Comparison of ENCODE assay signal across 33 cellular contexts in genomic region chr1:31687601-31688000, GRCh38. TPM values are rescaled to one million over a fixed set of nuclear protein-coding genes. Genes with fewer than 3 reads are reported as not detected.
"Had no signal": no experiment of that assay in that cellular context is flagged by ENCODE, and none has a peak within 500 bp of the region (broad histone marks: within the 10 kb centered on the region; RNA-seq: fewer than 3 reads in every experiment).

No MANE protein-coding gene starts in this region.

- DNase-seq: activated CD4-positive, alpha-beta memory T cell treated with anti-CD3 and anti-CD28 coated beads for 36 hours; activated CD4-positive, alpha-beta T cell treated with anti-CD3 and anti-CD28 coated beads for 48 hours; activated CD8-positive, alpha-beta memory T cell treated with anti-CD3 and anti-CD28 coated beads, Interleukin-2, amount 50 U/mL, for 4 hours; activated effector memory CD4-positive, alpha-beta T cell treated with anti-CD3 and anti-CD28 coated beads, Interleukin-2, amount 50 U/mL, for 16 hours; activated naive CD4-positive, alpha-beta T cell treated with anti-CD3 and anti-CD28 coated beads, Interleukin-2, amount 50 U/mL, for 16 hours; activated T-cell treated with anti-CD3 and anti-CD28 coated beads, Interleukin-2, amount 50 U/mL, for 1 hour; amniotic stem cell; brain microvascular endothelial cell; dorsolateral prefrontal cortex; effector memory CD8-positive, alpha-beta T cell; erythroblast; head of caudate nucleus; hypothalamus; kidney glomerular epithelial cell; lower lobe of right lung; naive B cell; nucleus accumbens; pancreas; psoas muscle; spleen; stimulated activated naive CD4-positive, alpha-beta T cell treated with Interleukin-2 at 50 U/mL for 16 hours; testis; uterus had no signal

- FAIRE-seq: astrocyte, pancreas had no signal

- H3K9me3 Mint-ChIP-seq: activated CD4-positive, alpha-beta memory T cell treated with anti-CD3 and anti-CD28 coated beads for 36 hours; activated T-helper 1 cell treated with anti-CD3 and anti-CD28 coated beads, Interleukin-12 subunit alpha, Interleukin-12 subunit beta, Interleukin-2, Interleukin-4 antibody, amounts not matched to agents 30 ng/mL and 10 ng/mL and 1 ng/mL, durations not matched to agents 14 hours and 24 hours and 36 hours; effector memory CD8-positive, alpha-beta T cell; naive B cell; type B pancreatic cell had no signal

- H3K36me3 ChIP-seq: brain microvascular endothelial cell, pancreas, spleen, uterus had no signal

- H3K27me3 ChIP-seq: brain microvascular endothelial cell, dorsolateral prefrontal cortex, gastroesophageal sphincter, pancreas, right atrium auricular region, testis, uterus had no signal

- H3K4me1 ChIP-seq: lower lobe of right lung, pancreas, psoas muscle, right atrium auricular region, spleen, testis, uterus had no signal

- H3K4me3 Mint-ChIP-seq: activated CD4-positive, alpha-beta memory T cell treated with anti-CD3 and anti-CD28 coated beads for 36 hours; activated T-helper 1 cell treated with anti-CD3 and anti-CD28 coated beads, Interleukin-12 subunit alpha, Interleukin-12 subunit beta, Interleukin-2, Interleukin-4 antibody, amounts not matched to agents 30 ng/mL and 10 ng/mL and 1 ng/mL, durations not matched to agents 14 hours and 24 hours and 36 hours; effector memory CD8-positive, alpha-beta T cell; naive B cell; type B pancreatic cell had no signal

- H3K36me3 Mint-ChIP-seq: activated CD4-positive, alpha-beta memory T cell treated with anti-CD3 and anti-CD28 coated beads for 36 hours; naive B cell; type B pancreatic cell had no signal

- H3K27ac Mint-ChIP-seq: activated CD4-positive, alpha-beta memory T cell treated with anti-CD3 and anti-CD28 coated beads for 36 hours; activated T-helper 1 cell treated with anti-CD3 and anti-CD28 coated beads, Interleukin-12 subunit alpha, Interleukin-12 subunit beta, Interleukin-2, Interleukin-4 antibody, amounts not matched to agents 30 ng/mL and 10 ng/mL and 1 ng/mL, durations not matched to agents 14 hours and 24 hours and 36 hours; effector memory CD8-positive, alpha-beta T cell had no signal

- H3K27ac ChIP-seq: brain microvascular endothelial cell, coronary artery, dorsolateral prefrontal cortex, lower lobe of right lung, pancreas, psoas muscle, right atrium auricular region, spleen, testis, uterus, VCaP had no signal

- ATAC-seq: activated CD4-positive, CD25-positive, alpha-beta regulatory T cell treated with anti-CD3 and anti-CD28 coated beads, Interleukin-2, amount 50 U/mL, for 24 hours; effector memory CD8-positive, alpha-beta T cell; left lobe of liver; lower lobe of right lung; pancreas; psoas muscle had no signal

- H3K4me3 ChIP-seq: coronary artery, dorsolateral prefrontal cortex, gastroesophageal sphincter, lower lobe of right lung, pancreas, psoas muscle, right atrium auricular region, spleen, testis, uterus had no signal

- H3K9me3 ChIP-seq: gastroesophageal sphincter, lower lobe of right lung, pancreas, psoas muscle, right atrium auricular region, spleen, testis, uterus had no signal

RNA-seq across cellular contexts. Expression of gene COL16A1, which starts 16.2 kb away (rescaled TPM):
- total RNA-seq: activated CD8-positive, alpha-beta memory T cell treated with anti-CD3 and anti-CD28 coated beads for 36 hours; activated T-helper 1 cell treated with anti-CD3 and anti-CD28 coated beads, Interleukin-12 subunit alpha, Interleukin-12 subunit beta, Interleukin-2, Interleukin-4 antibody, amounts not matched to agents 30 ng/mL and 10 ng/mL and 1 ng/mL, durations not matched to agents 14 hours and 24 hours and 36 hours had no signal
